In the genomic region with DNA sequence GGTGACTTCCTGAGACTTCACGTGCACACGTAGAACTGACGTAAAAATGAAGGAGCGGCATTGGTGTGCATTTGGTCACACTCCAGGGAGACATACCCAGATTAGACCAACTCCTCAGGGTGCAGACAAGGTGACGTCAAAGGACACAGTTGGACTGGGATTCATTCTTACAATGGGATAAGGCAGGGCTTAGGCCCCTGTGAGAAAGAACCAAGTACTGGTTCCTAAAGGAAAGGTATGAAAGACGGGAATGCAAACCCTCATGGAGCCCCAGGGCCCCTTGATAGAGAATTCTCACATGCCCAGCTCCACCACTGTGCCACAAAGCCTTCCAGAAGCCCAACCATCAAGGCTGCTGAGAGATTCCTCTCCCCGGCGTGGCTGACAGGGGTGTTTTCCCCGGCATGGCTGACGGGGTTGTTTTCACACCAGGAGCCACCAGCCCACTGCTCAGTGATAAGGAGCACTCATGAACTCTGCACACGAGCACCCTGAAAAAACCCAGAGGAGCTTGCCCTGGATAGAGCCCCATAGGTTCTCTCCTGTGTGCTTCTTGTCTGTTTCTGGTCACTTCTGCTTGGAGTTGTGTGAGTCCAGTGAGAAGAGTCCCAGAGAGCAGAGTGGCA, we compare ENCODE assay signal across 17 cellular contexts.
DNase-seq lines count a peak whose midpoint lies in the region; ATAC-seq and TF ChIP-seq lines count a peak whose summit lies in the region.
"Had no signal": no experiment of that assay in that cellular context is flagged by ENCODE, and none has a peak within 500 bp of the region (broad histone marks: within the 10 kb centered on the region; RNA-seq: fewer than 3 reads in every experiment).

No MANE protein-coding gene starts in this region.

- peaks cover 35% of the 10 kb centered on the region for H3K4me1 Mint-ChIP-seq in brain
- H3K4me1 Mint-ChIP-seq: B cell; CD8-positive, alpha-beta memory T cell had no signal

- H3K79me1 ChIP-seq in trophoblast cell (ENCODE audit: low read length) = no peaks in the 10 kb centered on the region

- H3K36me3 Mint-ChIP-seq in brain = peaks cover 35% of the 10 kb centered on the region
- H3K36me3 Mint-ChIP-seq: CD8-positive, alpha-beta memory T cell had no signal

- H3K9me3 ChIP-seq in HEK293 (ENCODE audit: control insufficient read depth, insufficient read depth, low read depth, low read length) = no peaks in the 10 kb centered on the region
- H3K9me3 ChIP-seq in right atrium auricular region = no peaks in the 10 kb centered on the region
- no peaks in the 10 kb centered on the region for H3K9me3 ChIP-seq in parathyroid adenoma (ENCODE audit: control insufficient read depth, low read length)
- no peaks in the 10 kb centered on the region for H3K9me3 ChIP-seq in trophoblast cell (ENCODE audit: insufficient read depth, low read depth, low read length)
- H3K9me3 ChIP-seq: SJSA1 had no signal

- no peak overlapping the region for H2BK5ac ChIP-seq in trophoblast cell (ENCODE audit: low read depth, low read length, poor library complexity)

- H3K9ac ChIP-seq in parathyroid adenoma (no peak overlapping the region), trophoblast cell (ENCODE audit: low read length) (no peak overlapping the region)

- H3K4ac ChIP-seq in trophoblast cell (ENCODE audit: low read depth, low read length) = no peak overlapping the region

- DNase-seq in right atrium auricular region (ENCODE audit: low spot score) (no peak), trophoblast cell (no peak), GOT3 (lab: John Stamatoyannopoulos, UW) (no peak)
- DNase-seq: ACHN; CD8-positive, alpha-beta memory T cell; NCI-H1436 treated with DMSO at 0.1 percent for 48 hours; NCI-H226; NK-92 treated with Interleukin-12 subunit alpha and Interleukin-12 subunit beta, amount 100 ng/mL, for 24 hours; OCI-M1; RPMI8226 had no signal

- H4K12ac ChIP-seq in trophoblast cell (ENCODE audit: low read depth, low read length) = no peak overlapping the region

- no peaks in the 10 kb centered on the region for H3K27me3 ChIP-seq in right atrium auricular region
- no peaks in the 10 kb centered on the region for H3K27me3 ChIP-seq in parathyroid adenoma (ENCODE audit: control insufficient read depth, insufficient read depth, low read length)
- no peaks in the 10 kb centered on the region for H3K27me3 ChIP-seq in trophoblast cell (ENCODE audit: insufficient read depth, low read length)
- H3K27me3 ChIP-seq: SJSA1 had no signal

- POLR2A ChIA-PET in HEK293 (lab: Yijun Ruan, JAX) = no interaction called here

- H3K27ac Mint-ChIP-seq in brain = peak overlapping the region; percentile 42 to 84 (median 70)
- H3K27ac Mint-ChIP-seq: B cell; CD8-positive, alpha-beta memory T cell had no signal

- CTCF ChIA-PET in HEK293 (lab: Yijun Ruan, JAX) = interaction anchor here (1.2 to 2.1 kb wide), 2 partner anchors 21 to 26 kb away, joined by 4 to 9 read pairs; no protein-coding TSS in a partner anchor

- H3K27me3 Mint-ChIP-seq in brain = no peaks in the 10 kb centered on the region

- H4K91ac ChIP-seq in trophoblast cell (ENCODE audit: low read depth, low read length) = no peak overlapping the region

- H3K4me2 ChIP-seq in parathyroid adenoma (ENCODE audit: low read length) (no peak overlapping the region), trophoblast cell (ENCODE audit: low read length) (no peak overlapping the region)

- H3K4me1 ChIP-seq in HEK293 (ENCODE audit: control insufficient read depth, insufficient read depth, low read length) (peaks cover 11% of the 10 kb centered on the region; the same call in 1 of the 2 replicates), right atrium auricular region (peaks cover 0 to 11% of the 10 kb centered on the region in 2 donors), parathyroid adenoma (peaks cover 18% of the 10 kb centered on the region), trophoblast cell (ENCODE audit: control insufficient read depth in 1 of 2, insufficient read depth in 2 of 2, low read length in 2 of 2) (no peaks in the 10 kb centered on the region)

- H2BK12ac ChIP-seq in trophoblast cell (ENCODE audit: low read length) = no peak overlapping the region

- no peak overlapping the region for H3K4me3 ChIP-seq in HEK293 (ENCODE audit: low read depth, low read length)
- H3K4me3 ChIP-seq in right atrium auricular region = no peak overlapping the region
- H3K4me3 ChIP-seq in parathyroid adenoma (ENCODE audit: low read depth, low read length) = no peak overlapping the region
- no peak overlapping the region for H3K4me3 ChIP-seq in trophoblast cell (ENCODE audit: low read depth, low read length)
- H3K4me3 ChIP-seq: SJSA1 had no signal

- peaks cover 4% of the 10 kb centered on the region for H3K79me2 ChIP-seq in parathyroid adenoma
- H3K79me2 ChIP-seq in trophoblast cell (ENCODE audit: control insufficient read depth, insufficient read depth, low read length, poor library complexity) = no peaks in the 10 kb centered on the region

- H3K14ac ChIP-seq in trophoblast cell (ENCODE audit: low read length) = no peak overlapping the region

- H2BK120ac ChIP-seq in trophoblast cell (ENCODE audit: insufficient read depth, low read length, poor library complexity) = no peak overlapping the region

- H3K27ac ChIP-seq in HEK293 (ENCODE audit: extremely low read depth, low read depth, low read length) (no peak overlapping the region), right atrium auricular region (peak overlapping the region; percentile 74 to 83), parathyroid adenoma (peak overlapping the region; percentile 76), trophoblast cell (ENCODE audit: low read depth, low read length) (no peak overlapping the region)
- H3K27ac ChIP-seq: SJSA1 had no signal

- H3K36me3 ChIP-seq in HEK293 (ENCODE audit: control insufficient read depth in 2 of 2, insufficient read depth in 1 of 2, low read length in 2 of 2) (no peaks in the 10 kb centered on the region), right atrium auricular region (no peaks in the 10 kb centered on the region), parathyroid adenoma (ENCODE audit: control insufficient read depth, insufficient read depth, low read length) (no peaks in the 10 kb centered on the region), trophoblast cell (ENCODE audit: control insufficient read depth in 1 of 2, insufficient read depth in 2 of 2, low read length in 2 of 2) (peaks cover 12 to 26% of the 10 kb centered on the region in 2 experiments)

- no peak for TF ChIP-seq CTCF in HEK293 (tag by site-specific recombination; IDR thresholded peaks at IDR 0.05)
- TF ChIP-seq CTCF in brain (conservative IDR thresholded peaks at IDR 0.05) = no peak
- no peak for TF ChIP-seq CTCF in right atrium auricular region (IDR thresholded peaks at IDR 0.05)
- no peak for TF ChIP-seq CTCF in parathyroid adenoma (IDR thresholded peaks at IDR 0.05)

- no peak overlapping the region for H4K8ac ChIP-seq in trophoblast cell (ENCODE audit: low read depth, low read length)

- no peak overlapping the region for H2AK5ac ChIP-seq in trophoblast cell (ENCODE audit: low read length)

- H3K9me3 Mint-ChIP-seq in brain = peaks cover 0 to 4% (median 0%) of the 10 kb centered on the region in 5 experiments

- no peak overlapping the region for H3K23ac ChIP-seq in trophoblast cell (ENCODE audit: low read length)

- H2AFZ ChIP-seq in parathyroid adenoma = peak overlapping the region; percentile 70
- no peak overlapping the region for H2AFZ ChIP-seq in trophoblast cell (ENCODE audit: insufficient read depth, low read length, poor library complexity)

- no peak for ATAC-seq in GM21619 (IDR thresholded peaks at IDR 0.05; ENCODE audit: unreplicated experiment)
- ATAC-seq: HCT116 had no signal

- no CpG with 5 or more reads among the region's 11 CpGs for WGBS in trophoblast cell (ENCODE audit: extremely low coverage, insufficient coverage, insufficient read length)

- no peak overlapping the region for H3K18ac ChIP-seq in trophoblast cell (ENCODE audit: low read length)

- no peak overlapping the region for H3K4me3 Mint-ChIP-seq in brain
- H3K4me3 Mint-ChIP-seq: B cell; CD8-positive, alpha-beta memory T cell had no signal

TF ChIP-seq in HEK293, 187 proteins besides CTCF, POLR2A, EP300 and RAD21:
- TF ChIP-seq, protein P1, sequence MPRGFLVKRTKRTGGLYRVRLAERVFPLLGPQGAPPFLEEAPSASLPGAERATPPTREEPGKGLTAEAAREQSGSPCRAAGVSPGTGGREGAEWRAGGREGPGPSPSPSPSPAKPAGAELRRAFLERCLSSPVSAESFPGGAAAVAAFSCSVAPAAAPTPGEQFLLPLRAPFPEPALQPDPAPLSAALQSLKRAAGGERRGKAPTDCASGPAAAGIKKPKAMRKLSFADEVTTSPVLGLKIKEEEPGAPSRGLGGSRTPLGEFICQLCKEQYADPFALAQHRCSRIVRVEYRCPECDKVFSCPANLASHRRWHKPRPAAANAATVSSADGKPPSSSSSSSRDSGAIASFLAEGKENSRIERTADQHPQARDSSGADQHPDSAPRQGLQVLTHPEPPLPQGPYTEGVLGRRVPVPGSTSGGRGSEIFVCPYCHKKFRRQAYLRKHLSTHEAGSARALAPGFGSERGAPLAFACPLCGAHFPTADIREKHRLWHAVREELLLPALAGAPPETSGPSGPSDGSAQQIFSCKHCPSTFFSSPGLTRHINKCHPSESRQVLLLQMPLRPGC (tag by site-specific recombination; IDR thresholded peaks at IDR 0.05) = no peak
- TF ChIP-seq, protein P2, sequence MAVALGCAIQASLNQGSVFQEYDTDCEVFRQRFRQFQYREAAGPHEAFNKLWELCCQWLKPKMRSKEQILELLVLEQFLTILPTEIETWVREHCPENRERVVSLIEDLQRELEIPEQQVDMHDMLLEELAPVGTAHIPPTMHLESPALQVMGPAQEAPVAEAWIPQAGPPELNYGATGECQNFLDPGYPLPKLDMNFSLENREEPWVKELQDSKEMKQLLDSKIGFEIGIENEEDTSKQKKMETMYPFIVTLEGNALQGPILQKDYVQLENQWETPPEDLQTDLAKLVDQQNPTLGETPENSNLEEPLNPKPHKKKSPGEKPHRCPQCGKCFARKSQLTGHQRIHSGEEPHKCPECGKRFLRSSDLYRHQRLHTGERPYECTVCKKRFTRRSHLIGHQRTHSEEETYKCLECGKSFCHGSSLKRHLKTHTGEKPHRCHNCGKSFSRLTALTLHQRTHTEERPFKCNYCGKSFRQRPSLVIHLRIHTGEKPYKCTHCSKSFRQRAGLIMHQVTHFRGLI (tag by site-specific recombination; IDR thresholded peaks at IDR 0.05) = peak; percentile 87

Comparison
In these comparisons a context has a peak if more than half of its experiments do, and no peak if none do; other contexts are left out.
1. H3K27ac ChIP-seq: peak in right atrium auricular region (2 of 2) and parathyroid adenoma (single experiment); none in HEK293 (single experiment) and trophoblast cell (single experiment).